42 cellular contexts compared by ENCODE assay signal in the genomic region with DNA sequence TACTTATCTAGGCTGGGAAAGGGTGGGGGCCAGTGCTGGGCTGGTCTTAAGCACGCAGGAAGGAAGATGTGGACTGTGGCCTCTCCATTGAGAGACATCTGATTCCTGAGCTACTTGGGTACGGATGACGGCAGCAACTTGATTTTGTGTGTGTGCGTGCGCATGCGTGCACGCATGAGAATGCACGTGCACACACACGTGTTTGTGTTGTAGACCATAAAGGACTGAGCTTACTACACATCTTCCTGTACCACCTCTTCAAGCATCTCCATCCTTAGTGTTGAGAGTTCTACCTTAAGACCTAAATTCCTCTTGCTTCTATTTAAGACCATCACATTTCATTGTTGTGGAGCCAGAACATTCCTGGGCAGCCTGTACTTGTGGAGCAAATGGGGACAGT. TPM values are rescaled to one million over a fixed set of nuclear protein-coding genes. Genes with fewer than 3 reads are reported as not detected.
"Had no signal": no experiment of that assay in that cellular context is flagged by ENCODE, and none has a peak within 500 bp of the region (broad histone marks: within the 10 kb centered on the region; RNA-seq: fewer than 3 reads in every experiment).

No MANE protein-coding gene starts in this region.

- H3K9me3 Mint-ChIP-seq: activated CD4-positive, alpha-beta T cell treated with anti-CD3 and anti-CD28 coated beads, Interleukin-2, amount 10 ng/mL, durations not matched to agents 7 days and 5 days; activated CD8-positive, alpha-beta T cell treated with anti-CD3 and anti-CD28 coated beads for 36 hours; activated naive CD4-positive, alpha-beta T cell treated with anti-CD3 and anti-CD28 coated beads for 36 hours; activated naive CD4-positive, alpha-beta T cell treated with anti-CD3 and anti-CD28 coated beads, Interleukin-2, amount 50 U/mL, for 72 hours; activated naive CD8-positive, alpha-beta T cell treated with anti-CD3 and anti-CD28 coated beads for 36 hours; activated T-cell treated with anti-CD3 and anti-CD28 coated beads, Interleukin-2, amount 50 U/mL, for 4 hours; activated T-cell treated with anti-CD3 and anti-CD28 coated beads, Interleukin-2, amount 50 U/mL, for 72 hours; activated T-helper 1 cell treated with anti-CD3 and anti-CD28 coated beads, Interleukin-12 subunit alpha, Interleukin-12 subunit beta, Interleukin-2, Interleukin-4 antibody, amounts not matched to agents 30 ng/mL and 10 ng/mL and 1 ng/mL, durations not matched to agents 14 hours and 24 hours and 36 hours; activated T-helper 17 cell treated with anti-CD3 and anti-CD28 coated beads, Interleukin-2, amount 50 U/mL, for 72 hours; central memory CD8-positive, alpha-beta T cell; T-helper 1 cell treated with Interleukin-12 subunit alpha and Interleukin-12 subunit beta and Interleukin-4 antibody, amounts not matched to agents 30 μg/mL and 1 μg/mL, for 36 hours; T-helper 2 cell treated with Interferon-gamma antibody and Interleukin-4, amounts not matched to agents 5 μg/mL and 100 μg/mL, for 36 hours; WTC11 had no signal

- H3K9me3 ChIP-seq: adrenal gland, body of pancreas, breast epithelium had no signal

- H3K27ac Mint-ChIP-seq: activated CD4-positive, alpha-beta T cell treated with anti-CD3 and anti-CD28 coated beads for 36 hours; activated CD4-positive, alpha-beta T cell treated with anti-CD3 and anti-CD28 coated beads, Interleukin-2, amount 10 ng/mL, durations not matched to agents 7 days and 5 days; activated CD8-positive, alpha-beta T cell treated with anti-CD3 and anti-CD28 coated beads for 36 hours; activated naive CD4-positive, alpha-beta T cell treated with anti-CD3 and anti-CD28 coated beads for 36 hours; activated naive CD4-positive, alpha-beta T cell treated with anti-CD3 and anti-CD28 coated beads, Interleukin-2, amount 50 U/mL, for 72 hours; activated naive CD8-positive, alpha-beta T cell treated with anti-CD3 and anti-CD28 coated beads for 36 hours; activated T-cell treated with anti-CD3 and anti-CD28 coated beads, Interleukin-2, amount 50 U/mL, for 72 hours; activated T-helper 1 cell treated with anti-CD3 and anti-CD28 coated beads, Interleukin-12 subunit alpha, Interleukin-12 subunit beta, Interleukin-2, Interleukin-4 antibody, amounts not matched to agents 30 ng/mL and 10 ng/mL and 1 ng/mL, durations not matched to agents 14 hours and 24 hours and 36 hours; activated T-helper 17 cell treated with anti-CD3 and anti-CD28 coated beads, Interleukin-2, amount 50 U/mL, for 72 hours; T-helper 1 cell treated with Interleukin-12 subunit alpha and Interleukin-12 subunit beta and Interleukin-4 antibody, amounts not matched to agents 30 μg/mL and 1 μg/mL, for 36 hours; T-helper 2 cell treated with Interferon-gamma antibody and Interleukin-4, amounts not matched to agents 5 μg/mL and 100 μg/mL, for 36 hours; WTC11 had no signal

- ATAC-seq: activated CD4-positive, alpha-beta T cell treated with anti-CD3 and anti-CD28 coated beads for 36 hours; activated CD4-positive, CD25-positive, alpha-beta regulatory T cell treated with anti-CD3 and anti-CD28 coated beads, Interleukin-2, amount 50 U/mL, for 24 hours; activated CD8-positive, alpha-beta T cell treated with anti-CD3 and anti-CD28 coated beads for 36 hours; activated naive CD4-positive, alpha-beta T cell treated with anti-CD3 and anti-CD28 coated beads, Interleukin-2, amount 50 U/mL, for 72 hours; activated T-cell treated with anti-CD3 and anti-CD28 coated beads, Interleukin-2, amount 50 U/mL, for 4 hours; activated T-cell treated with anti-CD3 and anti-CD28 coated beads, Interleukin-2, amount 50 U/mL, for 72 hours; activated T-helper 17 cell treated with anti-CD3 and anti-CD28 coated beads, Interleukin-2, amount 50 U/mL, for 72 hours; body of pancreas; WTC11 had no signal

- H3K27ac ChIP-seq: adrenal gland, body of pancreas, brain microvascular endothelial cell, breast epithelium, cardiac muscle cell, WERI-Rb-1 had no signal

- H3K4me3 Mint-ChIP-seq: activated CD4-positive, alpha-beta T cell treated with anti-CD3 and anti-CD28 coated beads for 36 hours; activated CD4-positive, alpha-beta T cell treated with anti-CD3 and anti-CD28 coated beads, Interleukin-2, amount 10 ng/mL, durations not matched to agents 7 days and 5 days; activated CD8-positive, alpha-beta T cell treated with anti-CD3 and anti-CD28 coated beads for 36 hours; activated naive CD4-positive, alpha-beta T cell treated with anti-CD3 and anti-CD28 coated beads for 36 hours; activated naive CD8-positive, alpha-beta T cell treated with anti-CD3 and anti-CD28 coated beads for 36 hours; activated T-cell treated with anti-CD3 and anti-CD28 coated beads, Interleukin-2, amount 50 U/mL, for 4 hours; activated T-cell treated with anti-CD3 and anti-CD28 coated beads, Interleukin-2, amount 50 U/mL, for 72 hours; activated T-helper 1 cell treated with anti-CD3 and anti-CD28 coated beads, Interleukin-12 subunit alpha, Interleukin-12 subunit beta, Interleukin-2, Interleukin-4 antibody, amounts not matched to agents 30 ng/mL and 10 ng/mL and 1 ng/mL, durations not matched to agents 14 hours and 24 hours and 36 hours; activated T-helper 17 cell treated with anti-CD3 and anti-CD28 coated beads, Interleukin-2, amount 50 U/mL, for 72 hours; T-helper 1 cell treated with Interleukin-12 subunit alpha and Interleukin-12 subunit beta and Interleukin-4 antibody, amounts not matched to agents 30 μg/mL and 1 μg/mL, for 36 hours; T-helper 2 cell treated with Interferon-gamma antibody and Interleukin-4, amounts not matched to agents 5 μg/mL and 100 μg/mL, for 36 hours; WTC11 had no signal

- DNase-seq: activated CD4-positive, alpha-beta T cell treated with anti-CD3 and anti-CD28 coated beads for 1 hour; activated CD4-positive, alpha-beta T cell treated with anti-CD3 and anti-CD28 coated beads for 36 hours; activated CD4-positive, alpha-beta T cell treated with anti-CD3 and anti-CD28 coated beads for 48 hours; activated CD4-positive, alpha-beta T cell treated with anti-CD3 and anti-CD28 coated beads, Interleukin-2, amount 10 ng/mL, durations not matched to agents 7 days and 5 days; activated CD4-positive, alpha-beta T cell treated with anti-CD3 and anti-CD28 coated beads, Interleukin-2, amount 50 U/mL, for 48 hours; activated CD4-positive, CD25-positive, alpha-beta regulatory T cell; activated CD8-positive, alpha-beta memory T cell treated with anti-CD3 and anti-CD28 coated beads, Interleukin-2, amount 50 U/mL, for 4 hours; activated CD8-positive, alpha-beta T cell treated with anti-CD3 and anti-CD28 coated beads for 36 hours; activated effector memory CD4-positive, alpha-beta T cell treated with anti-CD3 and anti-CD28 coated beads, Interleukin-2, amount 50 U/mL, for 16 hours; activated gamma-delta T cell treated with Interleukin-2 at 50 U/mL for 16 hours; activated naive CD4-positive, alpha-beta T cell; activated naive CD4-positive, alpha-beta T cell treated with anti-CD3 and anti-CD28 coated beads for 36 hours; activated naive CD4-positive, alpha-beta T cell treated with anti-CD3 and anti-CD28 coated beads, Interleukin-2, amount 50 U/mL, for 16 hours; activated naive CD8-positive, alpha-beta T cell treated with anti-CD3 and anti-CD28 coated beads for 36 hours; activated T-cell treated with anti-CD3 and anti-CD28 coated beads for 4 hours; activated T-cell treated with anti-CD3 and anti-CD28 coated beads, Interleukin-2, amount 50 U/mL, for 1 hour; activated T-cell treated with anti-CD3 and anti-CD28 coated beads, Interleukin-2, amount 50 U/mL, for 4 hours; activated T-cell treated with anti-CD3 and anti-CD28 coated beads, Interleukin-2, amount 50 U/mL, for 72 hours; adrenal gland; amniotic stem cell; aorta; body of pancreas; brain microvascular endothelial cell; caudate nucleus; cerebellar nuclear complex; T-helper 1 cell; T-helper 2 cell; T-helper 9 cell; WERI-Rb-1 had no signal

- H3K4me3 ChIP-seq: adrenal gland, body of pancreas, breast epithelium, cardiac muscle cell had no signal

- H3K4me1 ChIP-seq: breast epithelium had no signal

- H3K36me3 Mint-ChIP-seq: activated naive CD8-positive, alpha-beta T cell treated with anti-CD3 and anti-CD28 coated beads for 36 hours; WTC11 had no signal

- H3K36me3 ChIP-seq: adrenal gland, brain microvascular endothelial cell, breast epithelium, cardiac muscle cell, WERI-Rb-1 had no signal

- FAIRE-seq: astrocyte, TTC549 had no signal

RNA-seq across cellular contexts. Expression of a gene that starts 9.5 kb away (rescaled TPM):
- total RNA-seq: activated CD4-positive, alpha-beta T cell treated with anti-CD3 and anti-CD28 coated beads, Interleukin-2, amount 10 ng/mL, durations not matched to agents 7 days and 5 days; activated naive CD4-positive, alpha-beta T cell treated with anti-CD3 and anti-CD28 coated beads for 36 hours; activated naive CD4-positive, alpha-beta T cell treated with anti-CD3 and anti-CD28 coated beads, Interleukin-2, amount 50 U/mL, for 72 hours; activated T-helper 1 cell treated with anti-CD3 and anti-CD28 coated beads, Interleukin-12 subunit alpha, Interleukin-12 subunit beta, Interleukin-2, Interleukin-4 antibody, amounts not matched to agents 30 ng/mL and 10 ng/mL and 1 ng/mL, durations not matched to agents 14 hours and 24 hours and 36 hours; cardiac muscle cell; WTC11 had no signal
- polyA plus RNA-seq: aorta had no signal

RNA-seq across cellular contexts. Expression of a gene that starts 11.6 kb away (rescaled TPM):
- total RNA-seq: aorta, cardiac muscle cell, WTC11 had no signal
- polyA plus RNA-seq: aorta, cardiac muscle cell had no signal

RNA-seq across cellular contexts. Expression of a gene that starts 37.5 kb away (rescaled TPM):
- total RNA-seq: activated CD4-positive, alpha-beta T cell treated with anti-CD3 and anti-CD28 coated beads for 36 hours; activated CD4-positive, alpha-beta T cell treated with anti-CD3 and anti-CD28 coated beads, Interleukin-2, amount 10 ng/mL, durations not matched to agents 7 days and 5 days; activated CD8-positive, alpha-beta memory T cell treated with anti-CD3 and anti-CD28 coated beads for 36 hours; activated CD8-positive, alpha-beta T cell treated with anti-CD3 and anti-CD28 coated beads for 36 hours; activated naive CD4-positive, alpha-beta T cell treated with anti-CD3 and anti-CD28 coated beads for 36 hours; activated naive CD4-positive, alpha-beta T cell treated with anti-CD3 and anti-CD28 coated beads, Interleukin-2, amount 50 U/mL, for 72 hours; activated naive CD8-positive, alpha-beta T cell treated with anti-CD3 and anti-CD28 coated beads for 36 hours; activated T-cell treated with anti-CD3 and anti-CD28 coated beads, Interleukin-2, amount 50 U/mL, for 4 hours; activated T-cell treated with anti-CD3 and anti-CD28 coated beads, Interleukin-2, amount 50 U/mL, for 72 hours; activated T-helper 1 cell treated with anti-CD3 and anti-CD28 coated beads, Interleukin-12 subunit alpha, Interleukin-12 subunit beta, Interleukin-2, Interleukin-4 antibody, amounts not matched to agents 30 ng/mL and 10 ng/mL and 1 ng/mL, durations not matched to agents 14 hours and 24 hours and 36 hours; activated T-helper 17 cell treated with anti-CD3 and anti-CD28 coated beads, Interleukin-2, amount 50 U/mL, for 72 hours; astrocyte; body of pancreas; breast epithelium; cardiac muscle cell; WTC11 had no signal
- polyA plus RNA-seq: adrenal gland had no signal
